ENCODE assay signal across 15 cellular contexts in genomic region chr4:24730256-24731001, GRCh38.
DNase-seq lines count a peak whose midpoint lies in the region; ATAC-seq and TF ChIP-seq lines count a peak whose summit lies in the region.
"Had no signal": no experiment of that assay in that cellular context is flagged by ENCODE, and none has a peak within 500 bp of the region (broad histone marks: within the 10 kb centered on the region; RNA-seq: fewer than 3 reads in every experiment).

No MANE protein-coding gene starts in this region.

- H3K4me3 ChIP-seq in WERI-Rb-1 (ENCODE audit: low read depth, low read length) (no peak overlapping the region), retinal pigment epithelial cell (ENCODE audit: low read length) (no peak overlapping the region)

- ATAC-seq in Right ventricle myocardium inferior (peak; percentile 88), GM21381 (IDR thresholded peaks at IDR 0.05; ENCODE audit: unreplicated experiment) (no peak)
- no peak for ATAC-seq in stimulated activated naive B cell treated with anti-CD40 and anti-IgM and Interleukin-4, amounts not matched to agents 10 μg/mL and 1 μg/mL and 100 μg/mL, for 72 hours (replicated peaks)
- ATAC-seq: foreskin keratinocyte, HCT116 had no signal

- no peaks in the 10 kb centered on the region for H3K9me3 Mint-ChIP-seq in stimulated activated naive B cell treated with anti-CD40 and anti-IgM and Interleukin-4, amounts not matched to agents 10 μg/mL and 1 μg/mL and 100 μg/mL, for 72 hours
- H3K9me3 Mint-ChIP-seq: activated naive CD8-positive, alpha-beta T cell treated with anti-CD3 and anti-CD28 coated beads, Interleukin-2, amount 10 ng/mL, durations not matched to agents 7 days and 5 days had no signal

- H3K27me3 Mint-ChIP-seq in stimulated activated naive B cell treated with anti-CD40 and anti-IgM and Interleukin-4, amounts not matched to agents 10 μg/mL and 1 μg/mL and 100 μg/mL, for 72 hours: peaks cover 0 to 9% of the 10 kb centered on the region in 2 donors
- H3K27me3 Mint-ChIP-seq: activated naive CD8-positive, alpha-beta T cell treated with anti-CD3 and anti-CD28 coated beads, Interleukin-2, amount 10 ng/mL, durations not matched to agents 7 days and 5 days; CD4-positive, CD25-positive, alpha-beta regulatory T cell had no signal

- H3K4me3 Mint-ChIP-seq in stimulated activated naive B cell treated with anti-CD40 and anti-IgM and Interleukin-4, amounts not matched to agents 10 μg/mL and 1 μg/mL and 100 μg/mL, for 72 hours: no peak overlapping the region
- H3K4me3 Mint-ChIP-seq: activated naive CD8-positive, alpha-beta T cell treated with anti-CD3 and anti-CD28 coated beads, Interleukin-2, amount 10 ng/mL, durations not matched to agents 7 days and 5 days; CD4-positive, CD25-positive, alpha-beta regulatory T cell had no signal

- H3K36me3 ChIP-seq in WERI-Rb-1: no peaks in the 10 kb centered on the region

- DNase-seq in DMS79 (lab: John Stamatoyannopoulos, UW): peak; percentile 16
- peak; percentile 79 for DNase-seq in WERI-Rb-1
- peak; percentile 83 for DNase-seq in Right ventricle myocardium inferior (ENCODE audit: missing footprints)
- DNase-seq in retinal pigment epithelial cell (ENCODE audit: low read depth): peak; percentile 96
- no peak for DNase-seq in activated effector memory CD4-positive, alpha-beta T cell treated with Interleukin-2 at 50 U/mL for 16 hours
- no peak for DNase-seq in stimulated activated naive B cell treated with anti-CD40 and anti-IgM and Interleukin-4, amounts not matched to agents 10 μg/mL and 1 μg/mL and 100 μg/mL, for 72 hours
- no peak for DNase-seq in activated CD4-positive, alpha-beta T cell treated with anti-CD3 and anti-CD28 coated beads for 1 hour
- DNase-seq: activated CD4-positive, alpha-beta T cell treated with anti-CD3 and anti-CD28 coated beads for 4 hours; activated naive CD8-positive, alpha-beta T cell treated with anti-CD3 and anti-CD28 coated beads, Interleukin-2, amount 10 ng/mL, durations not matched to agents 7 days and 5 days; CD4-positive, CD25-positive, alpha-beta regulatory T cell; foreskin keratinocyte; NCI-H1105; stimulated activated naive CD4-positive, alpha-beta T cell treated with Interleukin-2 at 50 U/mL for 16 hours had no signal

- H3K36me3 Mint-ChIP-seq in stimulated activated naive B cell treated with anti-CD40 and anti-IgM and Interleukin-4, amounts not matched to agents 10 μg/mL and 1 μg/mL and 100 μg/mL, for 72 hours: peaks cover 0 to 1% of the 10 kb centered on the region in 2 donors
- H3K36me3 Mint-ChIP-seq: activated naive CD8-positive, alpha-beta T cell treated with anti-CD3 and anti-CD28 coated beads, Interleukin-2, amount 10 ng/mL, durations not matched to agents 7 days and 5 days; CD4-positive, CD25-positive, alpha-beta regulatory T cell had no signal

- H3K27ac Mint-ChIP-seq in stimulated activated naive B cell treated with anti-CD40 and anti-IgM and Interleukin-4, amounts not matched to agents 10 μg/mL and 1 μg/mL and 100 μg/mL, for 72 hours: no peak overlapping the region
- H3K27ac Mint-ChIP-seq: activated naive CD8-positive, alpha-beta T cell treated with anti-CD3 and anti-CD28 coated beads, Interleukin-2, amount 10 ng/mL, durations not matched to agents 7 days and 5 days; CD4-positive, CD25-positive, alpha-beta regulatory T cell had no signal

- intact Hi-C loops in Right ventricle myocardium inferior (cut with DNase I): no loop called here

- TF ChIP-seq CTCF in WERI-Rb-1 (IDR thresholded peaks at IDR 0.05; ENCODE audit: low read depth, low read length): no peak
- TF ChIP-seq CTCF in retinal pigment epithelial cell (conservative IDR thresholded peaks at IDR 0.05; ENCODE audit: low read depth, low read length): no peak

- no peaks in the 10 kb centered on the region for H3K27me3 ChIP-seq in WERI-Rb-1 (ENCODE audit: insufficient read depth, low read depth, severe bottlenecking)

- H3K9me3 ChIP-seq in WERI-Rb-1 (ENCODE audit: severe bottlenecking): no peaks in the 10 kb centered on the region

- 0 out of 2 replicates have a peak overlapping the region, but pooled peaks have one; percentile 2 for H3K27ac ChIP-seq in WERI-Rb-1
- H3K27ac ChIP-seq: foreskin keratinocyte had no signal

- H3K4me1 Mint-ChIP-seq in stimulated activated naive B cell treated with anti-CD40 and anti-IgM and Interleukin-4, amounts not matched to agents 10 μg/mL and 1 μg/mL and 100 μg/mL, for 72 hours: no peaks in the 10 kb centered on the region
- H3K4me1 Mint-ChIP-seq: activated naive CD8-positive, alpha-beta T cell treated with anti-CD3 and anti-CD28 coated beads, Interleukin-2, amount 10 ng/mL, durations not matched to agents 7 days and 5 days; CD4-positive, CD25-positive, alpha-beta regulatory T cell had no signal

Comparison
In these comparisons a context has a peak if more than half of its experiments do, and no peak if none do; other contexts are left out.
1. DNase-seq: peak in DMS79 (single experiment), WERI-Rb-1 (single experiment), Right ventricle myocardium inferior (single experiment) and retinal pigment epithelial cell (single experiment); none in activated effector memory CD4-positive, alpha-beta T cell treated with Interleukin-2 at 50 U/mL for 16 hours (single experiment), stimulated activated naive B cell treated with anti-CD40 and anti-IgM and Interleukin-4, amounts not matched to agents 10 μg/mL and 1 μg/mL and 100 μg/mL, for 72 hours (single experiment) and activated CD4-positive, alpha-beta T cell treated with anti-CD3 and anti-CD28 coated beads for 1 hour (single experiment).